Comparison of ENCODE assay signal across 7 cellular contexts in genomic region chr10:113241966-113242365, GRCh38.
"Had no signal": no experiment of that assay in that cellular context is flagged by ENCODE, and none has a peak within 500 bp of the region (broad histone marks: within the 10 kb centered on the region; RNA-seq: fewer than 3 reads in every experiment).

No MANE protein-coding gene starts in this region.

- H3K4me3 Mint-ChIP-seq: HFFc6 had no signal

- ATAC-seq: HCT116 had no signal

- H3K36me3 ChIP-seq: HAP-1 had no signal

- H3K27ac ChIP-seq: GM23248 had no signal

- H3K9me3 ChIP-seq: HAP-1 had no signal

- H3K9ac ChIP-seq: GM23248 had no signal

- H3K27ac Mint-ChIP-seq: HFFc6 had no signal

- H2AFZ ChIP-seq: GM23248 had no signal

- H3K4me3 ChIP-seq: GM23248, HAP-1 had no signal

- H3K9me3 Mint-ChIP-seq: HFFc6 had no signal

- H3K4me1 ChIP-seq: HAP-1 had no signal

- DNase-seq: GM23248, GOT3, H7, HFFc6, IMR-90 had no signal
